Comparison of ENCODE assay signal across 1 cellular context in the genomic region with DNA sequence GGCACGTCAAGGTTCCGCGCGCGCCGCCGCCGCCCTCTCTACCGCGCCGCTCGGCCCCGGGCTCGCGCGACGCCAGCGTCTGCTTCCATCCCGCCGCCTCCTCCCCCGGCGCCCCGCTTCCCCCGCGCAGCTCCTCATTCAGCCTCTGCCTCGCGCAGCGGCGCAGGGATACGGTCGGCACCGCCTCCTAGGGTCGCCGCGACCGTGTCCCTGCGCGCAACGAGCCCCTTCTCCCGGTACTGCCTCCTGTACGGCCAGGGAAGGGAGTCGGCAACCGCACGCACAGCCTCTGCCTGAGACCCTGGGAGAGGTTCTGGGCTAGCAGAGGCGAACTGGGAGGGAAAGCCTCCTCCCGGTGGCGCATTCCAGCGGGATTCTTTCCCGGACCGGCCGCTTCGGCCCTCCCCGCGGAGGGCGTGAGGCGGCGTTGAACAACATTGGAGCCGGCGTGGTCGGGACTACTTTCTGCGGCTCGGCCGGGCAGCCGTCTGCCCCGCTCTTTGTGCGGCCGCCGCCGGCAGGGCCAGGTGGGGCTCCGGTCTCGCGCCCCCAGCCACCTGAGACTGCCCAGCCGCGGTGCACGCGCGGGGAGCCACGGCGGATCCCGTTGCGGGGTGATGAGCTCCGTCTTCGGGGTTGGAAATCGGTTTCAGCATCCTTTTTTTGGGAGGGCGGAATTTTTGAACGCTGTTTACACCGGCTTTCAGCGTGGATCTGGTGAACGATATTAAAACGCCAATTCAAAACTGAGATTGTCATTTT.
TF ChIP-seq lines count a peak whose summit lies in the region.

Gene LRP6 (minus strand): TSS at position 172 of the 762 bp plus-strand sequence. CDS start 309 bp downstream, outside the sequence.

TF ChIP-seq in HepG2, 621 proteins besides CTCF, POLR2A, EP300 and RAD21 (continued from another document and continues in another):
- TF ChIP-seq ELF1 (CRISPR knock-in tag; IDR thresholded peaks at IDR 0.05) (peak; percentile 71), ZSCAN9 (CRISPR knock-in tag; IDR thresholded peaks at IDR 0.05; ENCODE audit: borderline replicate concordance) (peak; percentile 98), ZNF652 (CRISPR knock-in tag; IDR thresholded peaks at IDR 0.05; ENCODE audit: borderline replicate concordance, low read depth) (no peak), CHD4 (IDR thresholded peaks at IDR 0.05; ENCODE audit: borderline replicate concordance, low read length) (no peak), SRSF9 (IDR thresholded peaks at IDR 0.05; ENCODE audit: borderline replicate concordance, insufficient read depth, low read depth, low read length, poor library complexity, severe bottlenecking) (no peak), SP2 (CRISPR knock-in tag; IDR thresholded peaks at IDR 0.05) (peak; percentile 75), POLR2G (IDR thresholded peaks at IDR 0.05; ENCODE audit: low read depth, low read length) (peak; percentile 87), RFX5 (IDR thresholded peaks at IDR 0.05; ENCODE audit: low read depth, low read length) (no peak), ZBTB2 (CRISPR knock-in tag; IDR thresholded peaks at IDR 0.05; ENCODE audit: low read depth) (peak; percentile 87), SOX13 (IDR thresholded peaks at IDR 0.05) (no peak; the same call in 1 of the 2 replicates), SOX13 (CRISPR knock-in tag; conservative IDR thresholded peaks at IDR 0.05 in 1 of 2, IDR thresholded peaks at IDR 0.05 in 1 of 2) (peak in 1 of 2 experiments; percentile 62; a peak in 1 of 4 replicates), ZNF557 (CRISPR knock-in tag; IDR thresholded peaks at IDR 0.05) (no peak), ZNF274 (CRISPR knock-in tag; IDR thresholded peaks at IDR 0.05) (peak; percentile 98; the same call in 1 of the 2 replicates), MEF2D (CRISPR knock-in tag; IDR thresholded peaks at IDR 0.05) (peak; percentile 93; the same call in 1 of the 2 replicates), FOXJ3 (CRISPR knock-in tag; IDR thresholded peaks at IDR 0.05; ENCODE audit: borderline replicate concordance) (peak; percentile 64), SALL1 (CRISPR knock-in tag; IDR thresholded peaks at IDR 0.05) (peak; percentile 96), TCF7L2 (IDR thresholded peaks at IDR 0.05; ENCODE audit: low read depth, low read length) (no peak), FLYWCH1 (CRISPR knock-in tag; IDR thresholded peaks at IDR 0.05) (peak; percentile 72; the same call in 1 of the 2 replicates), RAD51 (IDR thresholded peaks at IDR 0.05; ENCODE audit: borderline replicate concordance) (no peak), MED1 (CRISPR knock-in tag; IDR thresholded peaks at IDR 0.05) (peak; percentile 89), SP140L (CRISPR knock-in tag; IDR thresholded peaks at IDR 0.05; ENCODE audit: borderline replicate concordance) (peak; percentile 33; the same call in 1 of the 2 replicates), TCF12 (IDR thresholded peaks at IDR 0.05) (no peak), TCF12 (CRISPR knock-in tag; IDR thresholded peaks at IDR 0.05) (peak; percentile 96), ZC3H13 (CRISPR knock-in tag; IDR thresholded peaks at IDR 0.05) (peak; percentile 90), PHF20 (CRISPR knock-in tag; IDR thresholded peaks at IDR 0.05) (peak; percentile 74), ZNF143 (CRISPR knock-in tag; IDR thresholded peaks at IDR 0.05) (peak; percentile 50; the same call in 1 of the 2 replicates), SPEN (CRISPR knock-in tag; IDR thresholded peaks at IDR 0.05; ENCODE audit: low read depth) (peak; percentile 96), ZNF549 (CRISPR knock-in tag; IDR thresholded peaks at IDR 0.05) (no peak), IKZF4 (CRISPR knock-in tag; IDR thresholded peaks at IDR 0.05; ENCODE audit: borderline replicate concordance, low read depth, not compliant biosample characterization) (peak; percentile 99), ZNF597 (CRISPR knock-in tag; IDR thresholded peaks at IDR 0.05) (0 out of 2 replicates have a peak, but pooled peaks have one; percentile 25), ZFY (CRISPR knock-in tag; IDR thresholded peaks at IDR 0.05) (peak; percentile 51; the same call in 1 of the 2 replicates), ZBTB20 (CRISPR knock-in tag; IDR thresholded peaks at IDR 0.05; ENCODE audit: borderline replicate concordance, low read depth) (peak; percentile 95), ZNF354B (CRISPR knock-in tag; IDR thresholded peaks at IDR 0.05) (peak; percentile 97), SNAI1 (CRISPR knock-in tag; IDR thresholded peaks at IDR 0.05; ENCODE audit: borderline replicate concordance) (peak; percentile 100), ZNF337 (CRISPR knock-in tag; IDR thresholded peaks at IDR 0.05; ENCODE audit: borderline replicate concordance, low read depth) (peak; percentile 83; the same call in 1 of the 2 replicates), ZBTB1 (CRISPR knock-in tag; IDR thresholded peaks at IDR 0.05; ENCODE audit: borderline replicate concordance) (no peak), KLF12 (CRISPR knock-in tag; IDR thresholded peaks at IDR 0.05; ENCODE audit: borderline replicate concordance) (peak; percentile 92), ZFP90 (CRISPR knock-in tag; IDR thresholded peaks at IDR 0.05; ENCODE audit: borderline replicate concordance) (no peak; the same call in 1 of the 2 replicates), CERS6 (CRISPR knock-in tag; IDR thresholded peaks at IDR 0.05) (no peak), ZSCAN31 (CRISPR knock-in tag; IDR thresholded peaks at IDR 0.05; ENCODE audit: low read depth) (peak; percentile 97), SIN3B (IDR thresholded peaks at IDR 0.05; ENCODE audit: low read length) (no peak), PLRG1 (conservative IDR thresholded peaks at IDR 0.05) (no peak), KAT7 (CRISPR knock-in tag; IDR thresholded peaks at IDR 0.05; ENCODE audit: borderline replicate concordance) (peak; percentile 43; the same call in 1 of the 2 replicates), CHD2 (IDR thresholded peaks at IDR 0.05; ENCODE audit: low read depth, low read length) (peak; percentile 90), ZMAT3 (CRISPR knock-in tag; conservative IDR thresholded peaks at IDR 0.05) (peak; percentile 92), ZNF496 (CRISPR knock-in tag; IDR thresholded peaks at IDR 0.05; ENCODE audit: insufficient replicate concordance) (peak; percentile 31), ZNF350 (CRISPR knock-in tag; IDR thresholded peaks at IDR 0.05; ENCODE audit: borderline replicate concordance, low read depth) (peak; percentile 98), ZNF460 (CRISPR knock-in tag; IDR thresholded peaks at IDR 0.05; ENCODE audit: borderline replicate concordance) (no peak; the same call in 1 of the 2 replicates), ZNF737 (CRISPR knock-in tag; IDR thresholded peaks at IDR 0.05; ENCODE audit: borderline replicate concordance) (peak; percentile 71; the same call in 1 of the 2 replicates), SYNCRIP (IDR thresholded peaks at IDR 0.05; ENCODE audit: insufficient read depth, low read depth, low read length) (no peak), PBX3 (CRISPR knock-in tag; IDR thresholded peaks at IDR 0.05; ENCODE audit: borderline replicate concordance) (no peak), TP53 (CRISPR knock-in tag; conservative IDR thresholded peaks at IDR 0.05) (no peak)
- TF ChIP-seq, protein P1, sequence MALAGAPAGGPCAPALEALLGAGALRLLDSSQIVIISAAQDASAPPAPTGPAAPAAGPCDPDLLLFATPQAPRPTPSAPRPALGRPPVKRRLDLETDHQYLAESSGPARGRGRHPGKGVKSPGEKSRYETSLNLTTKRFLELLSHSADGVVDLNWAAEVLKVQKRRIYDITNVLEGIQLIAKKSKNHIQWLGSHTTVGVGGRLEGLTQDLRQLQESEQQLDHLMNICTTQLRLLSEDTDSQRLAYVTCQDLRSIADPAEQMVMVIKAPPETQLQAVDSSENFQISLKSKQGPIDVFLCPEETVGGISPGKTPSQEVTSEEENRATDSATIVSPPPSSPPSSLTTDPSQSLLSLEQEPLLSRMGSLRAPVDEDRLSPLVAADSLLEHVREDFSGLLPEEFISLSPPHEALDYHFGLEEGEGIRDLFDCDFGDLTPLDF (CRISPR knock-in tag; IDR thresholded peaks at IDR 0.05): peak; percentile 78
- TF ChIP-seq, protein P2, sequence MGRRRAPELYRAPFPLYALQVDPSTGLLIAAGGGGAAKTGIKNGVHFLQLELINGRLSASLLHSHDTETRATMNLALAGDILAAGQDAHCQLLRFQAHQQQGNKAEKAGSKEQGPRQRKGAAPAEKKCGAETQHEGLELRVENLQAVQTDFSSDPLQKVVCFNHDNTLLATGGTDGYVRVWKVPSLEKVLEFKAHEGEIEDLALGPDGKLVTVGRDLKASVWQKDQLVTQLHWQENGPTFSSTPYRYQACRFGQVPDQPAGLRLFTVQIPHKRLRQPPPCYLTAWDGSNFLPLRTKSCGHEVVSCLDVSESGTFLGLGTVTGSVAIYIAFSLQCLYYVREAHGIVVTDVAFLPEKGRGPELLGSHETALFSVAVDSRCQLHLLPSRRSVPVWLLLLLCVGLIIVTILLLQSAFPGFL (CRISPR knock-in tag; IDR thresholded peaks at IDR 0.05): no peak; the same call in 1 of the 2 replicates
- TF ChIP-seq, protein P3, sequence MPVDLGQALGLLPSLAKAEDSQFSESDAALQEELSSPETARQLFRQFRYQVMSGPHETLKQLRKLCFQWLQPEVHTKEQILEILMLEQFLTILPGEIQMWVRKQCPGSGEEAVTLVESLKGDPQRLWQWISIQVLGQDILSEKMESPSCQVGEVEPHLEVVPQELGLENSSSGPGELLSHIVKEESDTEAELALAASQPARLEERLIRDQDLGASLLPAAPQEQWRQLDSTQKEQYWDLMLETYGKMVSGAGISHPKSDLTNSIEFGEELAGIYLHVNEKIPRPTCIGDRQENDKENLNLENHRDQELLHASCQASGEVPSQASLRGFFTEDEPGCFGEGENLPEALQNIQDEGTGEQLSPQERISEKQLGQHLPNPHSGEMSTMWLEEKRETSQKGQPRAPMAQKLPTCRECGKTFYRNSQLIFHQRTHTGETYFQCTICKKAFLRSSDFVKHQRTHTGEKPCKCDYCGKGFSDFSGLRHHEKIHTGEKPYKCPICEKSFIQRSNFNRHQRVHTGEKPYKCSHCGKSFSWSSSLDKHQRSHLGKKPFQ (CRISPR knock-in tag; IDR thresholded peaks at IDR 0.05; ENCODE audit: insufficient replicate concordance): peak; percentile 95
- TF ChIP-seq, protein P4, sequence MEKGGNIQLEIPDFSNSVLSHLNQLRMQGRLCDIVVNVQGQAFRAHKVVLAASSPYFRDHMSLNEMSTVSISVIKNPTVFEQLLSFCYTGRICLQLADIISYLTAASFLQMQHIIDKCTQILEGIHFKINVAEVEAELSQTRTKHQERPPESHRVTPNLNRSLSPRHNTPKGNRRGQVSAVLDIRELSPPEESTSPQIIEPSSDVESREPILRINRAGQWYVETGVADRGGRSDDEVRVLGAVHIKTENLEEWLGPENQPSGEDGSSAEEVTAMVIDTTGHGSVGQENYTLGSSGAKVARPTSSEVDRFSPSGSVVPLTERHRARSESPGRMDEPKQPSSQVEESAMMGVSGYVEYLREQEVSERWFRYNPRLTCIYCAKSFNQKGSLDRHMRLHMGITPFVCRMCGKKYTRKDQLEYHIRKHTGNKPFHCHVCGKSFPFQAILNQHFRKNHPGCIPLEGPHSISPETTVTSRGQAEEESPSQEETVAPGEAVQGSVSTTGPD (CRISPR knock-in tag; IDR thresholded peaks at IDR 0.05): peak; percentile 89
- TF ChIP-seq, protein P5, sequence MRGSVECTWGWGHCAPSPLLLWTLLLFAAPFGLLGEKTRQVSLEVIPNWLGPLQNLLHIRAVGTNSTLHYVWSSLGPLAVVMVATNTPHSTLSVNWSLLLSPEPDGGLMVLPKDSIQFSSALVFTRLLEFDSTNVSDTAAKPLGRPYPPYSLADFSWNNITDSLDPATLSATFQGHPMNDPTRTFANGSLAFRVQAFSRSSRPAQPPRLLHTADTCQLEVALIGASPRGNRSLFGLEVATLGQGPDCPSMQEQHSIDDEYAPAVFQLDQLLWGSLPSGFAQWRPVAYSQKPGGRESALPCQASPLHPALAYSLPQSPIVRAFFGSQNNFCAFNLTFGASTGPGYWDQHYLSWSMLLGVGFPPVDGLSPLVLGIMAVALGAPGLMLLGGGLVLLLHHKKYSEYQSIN (CRISPR knock-in tag; IDR thresholded peaks at IDR 0.05; ENCODE audit: borderline replicate concordance): no peak
- TF ChIP-seq, protein P6, sequence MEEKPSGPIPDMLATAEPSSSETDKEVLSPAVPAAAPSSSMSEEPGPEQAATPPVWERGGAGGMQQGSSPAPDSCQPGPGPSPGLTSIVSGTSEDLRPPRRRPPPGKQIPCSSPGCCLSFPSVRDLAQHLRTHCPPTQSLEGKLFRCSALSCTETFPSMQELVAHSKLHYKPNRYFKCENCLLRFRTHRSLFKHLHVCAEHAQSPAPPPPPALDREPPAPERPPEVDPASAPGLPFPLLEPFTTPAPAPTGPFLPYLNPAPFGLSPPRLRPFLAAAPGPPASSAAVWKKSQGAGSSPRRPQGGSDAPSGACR (CRISPR knock-in tag; IDR thresholded peaks at IDR 0.05): peak; percentile 97
